ENCODE assay signal across 2 cellular contexts in genomic region chrX:79366556-79366887, GRCh38.
TF ChIP-seq lines count a peak whose summit lies in the region.

No MANE protein-coding gene starts in this region.

TF ChIP-seq in liver, 16 proteins besides CTCF, POLR2A, EP300 and RAD21:
- no peak for TF ChIP-seq RXRA (IDR thresholded peaks at IDR 0.05)
- no peak for TF ChIP-seq FOXA1 (IDR thresholded peaks at IDR 0.05)
- TF ChIP-seq SP1 (IDR thresholded peaks at IDR 0.05): no peak
- TF ChIP-seq, protein P1, sequence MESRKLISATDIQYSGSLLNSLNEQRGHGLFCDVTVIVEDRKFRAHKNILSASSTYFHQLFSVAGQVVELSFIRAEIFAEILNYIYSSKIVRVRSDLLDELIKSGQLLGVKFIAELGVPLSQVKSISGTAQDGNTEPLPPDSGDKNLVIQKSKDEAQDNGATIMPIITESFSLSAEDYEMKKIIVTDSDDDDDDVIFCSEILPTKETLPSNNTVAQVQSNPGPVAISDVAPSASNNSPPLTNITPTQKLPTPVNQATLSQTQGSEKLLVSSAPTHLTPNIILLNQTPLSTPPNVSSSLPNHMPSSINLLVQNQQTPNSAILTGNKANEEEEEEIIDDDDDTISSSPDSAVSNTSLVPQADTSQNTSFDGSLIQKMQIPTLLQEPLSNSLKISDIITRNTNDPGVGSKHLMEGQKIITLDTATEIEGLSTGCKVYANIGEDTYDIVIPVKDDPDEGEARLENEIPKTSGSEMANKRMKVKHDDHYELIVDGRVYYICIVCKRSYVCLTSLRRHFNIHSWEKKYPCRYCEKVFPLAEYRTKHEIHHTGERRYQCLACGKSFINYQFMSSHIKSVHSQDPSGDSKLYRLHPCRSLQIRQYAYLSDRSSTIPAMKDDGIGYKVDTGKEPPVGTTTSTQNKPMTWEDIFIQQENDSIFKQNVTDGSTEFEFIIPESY (IDR thresholded peaks at IDR 0.05): no peak
- TF ChIP-seq, protein P2, sequence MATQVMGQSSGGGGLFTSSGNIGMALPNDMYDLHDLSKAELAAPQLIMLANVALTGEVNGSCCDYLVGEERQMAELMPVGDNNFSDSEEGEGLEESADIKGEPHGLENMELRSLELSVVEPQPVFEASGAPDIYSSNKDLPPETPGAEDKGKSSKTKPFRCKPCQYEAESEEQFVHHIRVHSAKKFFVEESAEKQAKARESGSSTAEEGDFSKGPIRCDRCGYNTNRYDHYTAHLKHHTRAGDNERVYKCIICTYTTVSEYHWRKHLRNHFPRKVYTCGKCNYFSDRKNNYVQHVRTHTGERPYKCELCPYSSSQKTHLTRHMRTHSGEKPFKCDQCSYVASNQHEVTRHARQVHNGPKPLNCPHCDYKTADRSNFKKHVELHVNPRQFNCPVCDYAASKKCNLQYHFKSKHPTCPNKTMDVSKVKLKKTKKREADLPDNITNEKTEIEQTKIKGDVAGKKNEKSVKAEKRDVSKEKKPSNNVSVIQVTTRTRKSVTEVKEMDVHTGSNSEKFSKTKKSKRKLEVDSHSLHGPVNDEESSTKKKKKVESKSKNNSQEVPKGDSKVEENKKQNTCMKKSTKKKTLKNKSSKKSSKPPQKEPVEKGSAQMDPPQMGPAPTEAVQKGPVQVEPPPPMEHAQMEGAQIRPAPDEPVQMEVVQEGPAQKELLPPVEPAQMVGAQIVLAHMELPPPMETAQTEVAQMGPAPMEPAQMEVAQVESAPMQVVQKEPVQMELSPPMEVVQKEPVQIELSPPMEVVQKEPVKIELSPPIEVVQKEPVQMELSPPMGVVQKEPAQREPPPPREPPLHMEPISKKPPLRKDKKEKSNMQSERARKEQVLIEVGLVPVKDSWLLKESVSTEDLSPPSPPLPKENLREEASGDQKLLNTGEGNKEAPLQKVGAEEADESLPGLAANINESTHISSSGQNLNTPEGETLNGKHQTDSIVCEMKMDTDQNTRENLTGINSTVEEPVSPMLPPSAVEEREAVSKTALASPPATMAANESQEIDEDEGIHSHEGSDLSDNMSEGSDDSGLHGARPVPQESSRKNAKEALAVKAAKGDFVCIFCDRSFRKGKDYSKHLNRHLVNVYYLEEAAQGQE (IDR thresholded peaks at IDR 0.05): no peak
- no peak for TF ChIP-seq HNF4G (IDR thresholded peaks at IDR 0.05)
- no peak for TF ChIP-seq GABPA (IDR thresholded peaks at IDR 0.05 in 1 of 2, conservative IDR thresholded peaks at IDR 0.05 in 1 of 2)
- TF ChIP-seq JUND (IDR thresholded peaks at IDR 0.05): no peak
- no peak for TF ChIP-seq NR2F2 (IDR thresholded peaks at IDR 0.05)
- TF ChIP-seq, protein P3, sequence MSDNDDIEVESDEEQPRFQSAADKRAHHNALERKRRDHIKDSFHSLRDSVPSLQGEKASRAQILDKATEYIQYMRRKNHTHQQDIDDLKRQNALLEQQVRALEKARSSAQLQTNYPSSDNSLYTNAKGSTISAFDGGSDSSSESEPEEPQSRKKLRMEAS (IDR thresholded peaks at IDR 0.05): no peak
- TF ChIP-seq YY1 (IDR thresholded peaks at IDR 0.05): no peak
- no peak for TF ChIP-seq TAF1 (conservative IDR thresholded peaks at IDR 0.05)
- no peak for TF ChIP-seq HNF4A (conservative IDR thresholded peaks at IDR 0.05)
- no peak for TF ChIP-seq FOXA2 (IDR thresholded peaks at IDR 0.05)
- TF ChIP-seq EGR1 (IDR thresholded peaks at IDR 0.05; ENCODE audit: low read depth in 2 of 2): no peak
- TF ChIP-seq, protein P4, sequence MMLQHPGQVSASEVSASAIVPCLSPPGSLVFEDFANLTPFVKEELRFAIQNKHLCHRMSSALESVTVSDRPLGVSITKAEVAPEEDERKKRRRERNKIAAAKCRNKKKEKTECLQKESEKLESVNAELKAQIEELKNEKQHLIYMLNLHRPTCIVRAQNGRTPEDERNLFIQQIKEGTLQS (IDR thresholded peaks at IDR 0.05): no peak

TF ChIP-seq in HepG2, 621 proteins besides CTCF, POLR2A, EP300 and RAD21:
- TF ChIP-seq SRSF1 (optimal IDR thresholded peaks at IDR 0.05; ENCODE audit: low read depth, low read length) (no peak), ZNF644 (CRISPR knock-in tag; IDR thresholded peaks at IDR 0.05; ENCODE audit: low read depth) (no peak), HHEX (CRISPR knock-in tag; IDR thresholded peaks at IDR 0.05) (no peak), MTA3 (CRISPR knock-in tag; IDR thresholded peaks at IDR 0.05) (no peak), ZNF264 (CRISPR knock-in tag; IDR thresholded peaks at IDR 0.05) (no peak), NCOA5 (CRISPR knock-in tag; IDR thresholded peaks at IDR 0.05) (no peak)
